9 cellular contexts compared by ENCODE assay signal in the genomic region with DNA sequence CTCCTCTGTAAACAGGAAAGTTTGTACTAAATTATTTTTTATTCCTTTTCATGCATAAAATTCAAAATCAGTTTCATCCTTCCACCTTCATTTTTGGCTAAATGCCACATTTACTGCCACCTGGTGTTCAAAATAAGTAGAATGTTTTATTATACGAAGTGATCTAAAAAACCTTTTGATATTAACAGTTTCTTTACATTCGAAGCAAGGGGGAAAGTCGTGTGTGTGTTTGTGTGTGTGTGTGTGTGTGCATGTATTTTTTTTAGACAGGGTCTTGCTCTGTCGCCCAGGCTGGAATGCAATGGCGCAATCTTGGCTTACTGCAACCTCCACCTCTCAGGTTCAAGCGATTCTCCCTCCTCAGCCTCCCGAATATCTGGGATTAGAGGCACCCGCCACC. TPM values are rescaled to one million over a fixed set of nuclear protein-coding genes. Genes with fewer than 3 reads are reported as not detected.
DNase-seq lines count a peak whose midpoint lies in the region; ATAC-seq and TF ChIP-seq lines count a peak whose summit lies in the region.
"Had no signal": no experiment of that assay in that cellular context is flagged by ENCODE, and none has a peak within 500 bp of the region (broad histone marks: within the 10 kb centered on the region; RNA-seq: fewer than 3 reads in every experiment).

No MANE protein-coding gene starts in this region.

- H3K27me3 Mint-ChIP-seq in T-helper 17 cell: no peaks in the 10 kb centered on the region
- H3K27me3 Mint-ChIP-seq: naive thymus-derived CD8-positive, alpha-beta T cell had no signal

- no peaks in the 10 kb centered on the region for H3K4me1 ChIP-seq in A673 (ENCODE audit: insufficient read depth, low read length, poor library complexity, severe bottlenecking)
- no peaks in the 10 kb centered on the region for H3K4me1 ChIP-seq in hepatocyte (ENCODE audit: insufficient read depth)

- BruUV-seq in A673 (replicated peaks; lab: Mats Ljungman, UMichigan): no TSS peak

- H3K36me3 ChIP-seq in A673 (ENCODE audit: insufficient read depth, low read length, poor library complexity, severe bottlenecking): no peaks in the 10 kb centered on the region
- no peaks in the 10 kb centered on the region for H3K36me3 ChIP-seq in hepatocyte (replicated peaks; ENCODE audit: insufficient read depth, low read depth)

- DNase-seq in A673 (ENCODE audit: low spot score): peak; percentile 46
- DNase-seq in GM13976 (ENCODE audit: low spot score): no peak
- DNase-seq in SK-MEL-5 (ENCODE audit: low read depth, low spot score): peak; percentile 46
- DNase-seq in hepatocyte (ENCODE audit: low spot score): peak; percentile 37
- DNase-seq in cerebellar nuclear complex (lab: John Stamatoyannopoulos, UW): no peak
- DNase-seq in T-helper 17 cell: no peak

- H3K27ac Mint-ChIP-seq in T-helper 17 cell: no peak overlapping the region
- H3K27ac Mint-ChIP-seq: naive thymus-derived CD8-positive, alpha-beta T cell had no signal

- WGBS in hepatocyte (ENCODE audit: low lambda C conversion rate, missing lambda C conversion rate): 67% methylated on average over 8 of the region's 8 CpGs

- no peaks in the 10 kb centered on the region for H3K9me2 ChIP-seq in hepatocyte (replicated peaks; ENCODE audit: insufficient read depth)

- H3K36me3 Mint-ChIP-seq in T-helper 17 cell (ENCODE audit: low read depth): no peaks in the 10 kb centered on the region
- H3K36me3 Mint-ChIP-seq: naive thymus-derived CD8-positive, alpha-beta T cell had no signal

- peak; percentile 64 for TF ChIP-seq CTCF in A673 (conservative IDR thresholded peaks at IDR 0.05; ENCODE audit: low read depth, low read length)
- peak; percentile 8 for TF ChIP-seq CTCF in GM13976 (IDR thresholded peaks at IDR 0.05; ENCODE audit: borderline replicate concordance, control extremely low read depth, extremely low read depth, insufficient read depth, missing control alignments)
- TF ChIP-seq CTCF in hepatocyte (IDR thresholded peaks at IDR 0.05; ENCODE audit: poor library complexity): peak; percentile 52

- no peak overlapping the region for H3K4me3 Mint-ChIP-seq in T-helper 17 cell
- H3K4me3 Mint-ChIP-seq: naive thymus-derived CD8-positive, alpha-beta T cell had no signal

- H3K4me1 Mint-ChIP-seq in T-helper 17 cell: no peaks in the 10 kb centered on the region
- H3K4me1 Mint-ChIP-seq: naive thymus-derived CD8-positive, alpha-beta T cell had no signal

- in situ Hi-C loops in GM13976 (cut with MboI; ENCODE audit: low sequenced_read_pairs, unreplicated experiment): no loop called here
- in situ Hi-C loops in SK-MEL-5 (cut with HindIII; ENCODE audit: low pct_unique_long_range_greater_than_20kb, low sequenced_read_pairs): no loop called here

- no peaks in the 10 kb centered on the region for H3K79me2 ChIP-seq in hepatocyte

- H3K9me3 ChIP-seq in A673 (ENCODE audit: low read depth, low read length, poor library complexity, severe bottlenecking) (no peaks in the 10 kb centered on the region), hepatocyte (ENCODE audit: low read depth) (no peaks in the 10 kb centered on the region), T-helper 17 cell (ENCODE audit: control insufficient read depth, low read length, poor library complexity, severe bottlenecking) (no peaks in the 10 kb centered on the region)

- H4K20me1 ChIP-seq in hepatocyte (ENCODE audit: insufficient read depth, poor library complexity, severe bottlenecking): no peaks in the 10 kb centered on the region

- H3K4me3 ChIP-seq in A673 (ENCODE audit: low read depth, low read length, poor library complexity, severe bottlenecking) (no peak overlapping the region), hepatocyte (no peak overlapping the region)

- no peak overlapping the region for H3K4me2 ChIP-seq in hepatocyte

- H3K27me3 ChIP-seq in A673 (replicated peaks; ENCODE audit: insufficient read depth, low read depth, low read length, poor library complexity) (no peaks in the 10 kb centered on the region), hepatocyte (peaks cover 5% of the 10 kb centered on the region)

- ATAC-seq in T-helper 17 cell (no peak), GM19035 (IDR thresholded peaks at IDR 0.05; ENCODE audit: unreplicated experiment) (no peak), HG03520 (IDR thresholded peaks at IDR 0.05; ENCODE audit: unreplicated experiment) (no peak)
- ATAC-seq: naive thymus-derived CD8-positive, alpha-beta T cell had no signal

- POLR2A ChIA-PET in A673 (lab: Charles Lee; ENCODE audit: low non-redundant PET): no interaction called here

- CTCF ChIA-PET in A673 (lab: Charles Lee): interaction anchor here (1.2 kb wide), 1 partner anchor 23 kb away, joined by 4 read pairs; no protein-coding TSS in a partner anchor

- no peak overlapping the region for H3K27ac ChIP-seq in A673 (ENCODE audit: low read depth, low read length, poor library complexity, severe bottlenecking)
- no peak overlapping the region for H3K27ac ChIP-seq in hepatocyte

- intact Hi-C loops in A673 (cut with micrococcal nuclease; ENCODE audit: unreplicated experiment): no loop called here

- no peak overlapping the region for H2AFZ ChIP-seq in hepatocyte

RNA-seq across cellular contexts. Expression of a gene that starts 9.0 kb away (rescaled TPM):
- total RNA-seq in A673 (2021) (3.5 and 4.2 TPM in 2 replicates), hepatocyte (9.0 and 11.7 TPM in 2 replicates), T-helper 17 cell (under 1 TPM in 1 of 2 donors, not detected in 1; 0.21 TPM)
- total RNA-seq in SK-MEL-5 (2014; rRNA removed; shearing (Covaris generic)): 0.21 and 0.27 TPM in 2 replicates
- polyA plus RNA-seq in SK-MEL-5 (2015; cell fraction: cytosol; rRNA removed): 0.64 and 0.67 TPM in 2 replicates
- polyA plus RNA-seq in SK-MEL-5 (2015; cell fraction: nucleus; rRNA removed): 1.0 and 1.3 TPM in 2 replicates
- 4.1 and 5.1 TPM in 2 replicates for polyA plus RNA-seq in hepatocyte
- total RNA-seq: naive thymus-derived CD8-positive, alpha-beta T cell had no signal

Comparison
In these comparisons a context has a peak if more than half of its experiments do, and no peak if none do; other contexts are left out.
1. DNase-seq: peak in A673 (single experiment), SK-MEL-5 (single experiment) and hepatocyte (single experiment); none in GM13976 (single experiment), cerebellar nuclear complex (0 of 2) and T-helper 17 cell (0 of 3).
2. CTCF ChIP-seq: peak in every context shown above with its lines; median percentile 64 in A673; 52 in hepatocyte; 8 in GM13976.